Comparison of ENCODE assay signal across 9 cellular contexts in the genomic region with DNA sequence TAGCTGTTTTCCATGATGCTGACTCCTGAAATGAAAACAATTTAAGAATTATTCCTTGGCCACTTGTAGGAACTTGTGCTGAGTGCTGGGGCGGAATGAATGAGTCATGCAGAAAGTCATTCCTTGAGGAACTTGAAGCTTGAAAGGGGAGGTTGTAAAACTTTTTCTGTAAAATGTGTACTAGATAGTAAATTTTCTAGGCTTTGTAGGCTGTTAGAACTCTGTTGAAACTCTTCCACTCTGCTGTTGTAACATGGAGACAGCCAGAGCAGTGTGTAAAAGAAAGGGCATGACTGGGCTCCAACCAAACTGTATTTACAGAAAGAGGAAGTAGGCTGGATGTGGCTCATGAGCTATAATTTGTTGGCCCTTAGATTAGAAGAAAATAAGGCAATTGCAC. TPM values are rescaled to one million over a fixed set of nuclear protein-coding genes. Genes with fewer than 3 reads are reported as not detected.
DNase-seq lines count a peak whose midpoint lies in the region; ATAC-seq and TF ChIP-seq lines count a peak whose summit lies in the region.
"Had no signal": no experiment of that assay in that cellular context is flagged by ENCODE, and none has a peak within 500 bp of the region (broad histone marks: within the 10 kb centered on the region; RNA-seq: fewer than 3 reads in every experiment).

No MANE protein-coding gene starts in this region.

- TF ChIP-seq CTCF in coronary artery (IDR thresholded peaks at IDR 0.05), result no peak

- CTCF ChIA-PET in HEK293T (lab: Yijun Ruan, JAX), result no interaction called here

- H3K27ac ChIP-seq in coronary artery (peak overlapping the region; percentile 72 to 84), mesodermal cell (ENCODE audit: low read depth, low read length, severe bottlenecking) (peak overlapping the region; percentile 86)
- H3K27ac ChIP-seq: parathyroid adenoma had no signal

- DNase-seq in MV-4-11 (lab: John Stamatoyannopoulos, UW), result peak; percentile 99
- DNase-seq in coronary artery (ENCODE audit: low spot score), result no peak
- DNase-seq in cerebellar cortex (ENCODE audit: low spot score), result no peak
- no peak for DNase-seq in activated CD4-positive, alpha-beta T cell treated with anti-CD3 and anti-CD28 coated beads for 1 hour
- no peak for DNase-seq in HEK293T (ENCODE audit: extremely low spot score)

- peak; percentile 65 for ATAC-seq in GM18907 (IDR thresholded peaks at IDR 0.05; ENCODE audit: unreplicated experiment)
- no peak for ATAC-seq in GM21825 (IDR thresholded peaks at IDR 0.05; ENCODE audit: unreplicated experiment)

- peaks cover 6% of the 10 kb centered on the region for H3K9me3 ChIP-seq in mesodermal cell (ENCODE audit: control insufficient read depth, low read length)

- POLR2A ChIA-PET in HEK293T (lab: Yijun Ruan, JAX), result no interaction called here

- no CpG with 5 or more reads among the region's 1 CpG for WGBS in mesodermal cell (ENCODE audit: insufficient coverage in 2 of 2), 2 experiments

- H3K36me3 ChIP-seq in mesodermal cell (ENCODE audit: control insufficient read depth, insufficient read depth, low read length), result no peaks in the 10 kb centered on the region

- H3K4me3 ChIP-seq in coronary artery (no peak overlapping the region), mesodermal cell (ENCODE audit: extremely low read depth, insufficient read depth, low read length, poor library complexity, severe bottlenecking) (no peak overlapping the region)

- H3K4me1 ChIP-seq in mesodermal cell (ENCODE audit: control insufficient read depth, insufficient read depth, low read length, poor library complexity, severe bottlenecking), result peaks cover 18% of the 10 kb centered on the region
- H3K4me1 ChIP-seq: parathyroid adenoma had no signal

TF ChIP-seq in HEK293T, 16 proteins besides CTCF, POLR2A, EP300 and RAD21:
- TF ChIP-seq FOXA1 (IDR thresholded peaks at IDR 0.05) (no peak), FOXK2 (IDR thresholded peaks at IDR 0.05) (no peak), HDGF (IDR thresholded peaks at IDR 0.05; ENCODE audit: borderline replicate concordance) (no peak)

RNA-seq across cellular contexts. Expression of gene ABCA8, which starts 46.1 kb away (rescaled TPM):
- 2.3 TPM for polyA plus RNA-seq in mesodermal cell (2013, experiment 1 of 2)
- 3.2 TPM for polyA plus RNA-seq in mesodermal cell (2013, experiment 2 of 2)
